ENCODE assay signal across 1 cellular context in the genomic region with DNA sequence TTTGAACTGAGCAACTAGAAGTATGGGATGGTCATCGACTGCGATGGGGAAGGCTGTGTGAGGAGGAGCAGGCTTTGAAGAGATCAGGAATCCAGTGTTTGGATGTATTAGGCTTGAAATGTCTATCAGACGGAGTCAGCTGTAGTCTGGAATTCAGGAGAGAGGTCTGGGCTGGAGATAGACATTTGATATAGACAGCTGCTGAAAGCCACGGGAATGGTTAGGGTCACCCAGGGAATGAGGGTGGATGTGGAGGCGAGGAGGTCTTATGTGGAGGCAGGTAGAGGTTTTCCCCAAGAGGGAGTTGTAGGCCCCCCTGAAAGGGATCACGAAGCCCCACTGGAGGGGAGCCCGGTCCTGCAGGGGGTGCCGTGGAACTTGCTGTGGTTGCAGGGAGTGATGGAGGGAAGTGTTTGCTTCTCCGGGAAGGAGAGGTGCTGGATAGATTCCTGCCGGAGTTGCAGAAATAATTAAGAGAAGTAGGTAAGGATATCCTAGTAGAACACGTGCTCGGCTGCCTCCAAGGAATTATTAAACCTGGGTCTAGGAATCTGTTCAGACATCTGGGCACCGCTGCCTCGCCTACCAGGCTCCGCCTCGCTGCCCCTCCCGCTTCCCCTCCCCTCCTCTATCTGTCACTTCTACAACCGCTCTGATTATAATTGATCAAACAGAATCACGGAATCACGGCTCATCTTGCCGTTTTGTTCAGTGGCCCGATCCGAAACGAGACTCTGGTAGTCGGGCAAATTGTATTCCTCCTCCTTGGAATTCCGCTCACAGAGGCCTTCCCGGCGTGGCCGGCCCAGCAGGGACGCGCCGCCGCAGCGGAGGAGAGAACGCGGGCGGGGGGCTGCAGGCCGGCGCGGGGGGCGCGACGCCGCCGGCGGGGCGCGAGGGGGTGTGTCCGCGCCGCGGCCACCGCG.
A peak's percentile ranks its signal among the peaks of the same experiment; 100 is the strongest.
TF ChIP-seq lines count a peak whose summit lies in the region.

No MANE protein-coding gene starts in this region.

TF ChIP-seq in HEK293, 187 proteins besides CTCF, POLR2A, EP300 and RAD21 (continued from another document):
- TF ChIP-seq, protein P1, sequence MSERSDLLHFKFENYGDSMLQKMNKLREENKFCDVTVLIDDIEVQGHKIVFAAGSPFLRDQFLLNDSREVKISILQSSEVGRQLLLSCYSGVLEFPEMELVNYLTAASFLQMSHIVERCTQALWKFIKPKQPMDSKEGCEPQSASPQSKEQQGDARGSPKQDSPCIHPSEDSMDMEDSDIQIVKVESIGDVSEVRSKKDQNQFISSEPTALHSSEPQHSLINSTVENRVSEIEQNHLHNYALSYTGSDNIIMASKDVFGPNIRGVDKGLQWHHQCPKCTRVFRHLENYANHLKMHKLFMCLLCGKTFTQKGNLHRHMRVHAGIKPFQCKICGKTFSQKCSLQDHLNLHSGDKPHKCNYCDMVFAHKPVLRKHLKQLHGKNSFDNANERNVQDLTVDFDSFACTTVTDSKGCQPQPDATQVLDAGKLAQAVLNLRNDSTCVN (tag by site-specific recombination; optimal IDR thresholded peaks at IDR 0.05), result peak; percentile 41
- 0 out of 2 replicates have a peak, but pooled peaks have one; percentile 36 for TF ChIP-seq KLF8 (tag by site-specific recombination; IDR thresholded peaks at IDR 0.05)
